Comparison of ENCODE assay signal across 1 cellular context in the genomic region with DNA sequence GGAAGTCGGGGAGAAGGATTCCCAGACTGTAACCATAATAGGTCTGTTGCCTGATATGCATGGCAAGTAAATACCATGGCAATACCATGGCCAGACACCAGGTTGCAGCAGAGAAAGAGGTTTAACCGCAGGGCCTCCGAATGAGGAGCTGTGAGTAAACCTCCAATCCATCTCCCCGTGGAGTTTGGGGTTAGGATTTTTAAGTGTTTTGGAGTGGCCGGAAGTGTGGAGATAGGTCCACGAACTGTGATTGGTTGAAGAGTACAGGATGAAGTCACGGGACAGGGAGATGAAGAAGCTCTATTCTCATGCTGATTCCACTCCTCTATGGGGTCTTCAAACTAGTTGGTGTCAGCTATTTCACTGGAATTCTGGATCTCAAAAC.
TF ChIP-seq lines count a peak whose summit lies in the region.

No MANE protein-coding gene starts in this region.

TF ChIP-seq in HEK293, 187 proteins besides CTCF, POLR2A, EP300 and RAD21 (continued from another document and continues in another):
- TF ChIP-seq BCL11B (tag by site-specific recombination; IDR thresholded peaks at IDR 0.05; ENCODE audit: low read depth) (no peak), ZNF558 (tag by site-specific recombination; IDR thresholded peaks at IDR 0.05) (no peak), KLF16 (tag by site-specific recombination; IDR thresholded peaks at IDR 0.05) (no peak), ZNF184 (tag by site-specific recombination; IDR thresholded peaks at IDR 0.05) (no peak), ZNF561 (tag by site-specific recombination; IDR thresholded peaks at IDR 0.05; ENCODE audit: borderline replicate concordance) (no peak), ZNF394 (tag by site-specific recombination; IDR thresholded peaks at IDR 0.05; ENCODE audit: borderline replicate concordance) (no peak), ZNF211 (tag by site-specific recombination; IDR thresholded peaks at IDR 0.05; ENCODE audit: low read depth) (no peak), IKZF3 (tag by site-specific recombination; IDR thresholded peaks at IDR 0.05) (peak; percentile 22; the same call in 1 of the 2 replicates), ZBTB17 (tag by site-specific recombination; IDR thresholded peaks at IDR 0.05) (peak; percentile 68), ZNF239 (tag by site-specific recombination; IDR thresholded peaks at IDR 0.05) (no peak), ZNF585B (tag by site-specific recombination; IDR thresholded peaks at IDR 0.05) (no peak), RBAK (tag by site-specific recombination; IDR thresholded peaks at IDR 0.05) (no peak), ZBTB48 (tag by site-specific recombination; IDR thresholded peaks at IDR 0.05) (no peak), ZFP41 (tag by site-specific recombination; IDR thresholded peaks at IDR 0.05; ENCODE audit: borderline replicate concordance) (no peak), ZNF621 (tag by site-specific recombination; IDR thresholded peaks at IDR 0.05) (no peak), ZNF354C (tag by site-specific recombination; IDR thresholded peaks at IDR 0.05; ENCODE audit: borderline replicate concordance, low read depth) (no peak), WT1 (tag by site-specific recombination; IDR thresholded peaks at IDR 0.05) (no peak), ZNF521 (tag by site-specific recombination; IDR thresholded peaks at IDR 0.05) (no peak), ZIC2 (tag by site-specific recombination; IDR thresholded peaks at IDR 0.05) (peak; percentile 29; the same call in 1 of the 2 replicates), KLF7 (tag by site-specific recombination; IDR thresholded peaks at IDR 0.05; ENCODE audit: borderline replicate concordance) (no peak), ZBTB21 (tag by site-specific recombination; IDR thresholded peaks at IDR 0.05) (no peak), HOXD13 (CRISPR knock-in tag; IDR thresholded peaks at IDR 0.05; ENCODE audit: borderline replicate concordance) (no peak), ZNF324 (tag by site-specific recombination; IDR thresholded peaks at IDR 0.05) (no peak), ZBTB20 (tag by site-specific recombination; IDR thresholded peaks at IDR 0.05) (peak; percentile 54; the same call in 1 of the 2 replicates), ZXDB (tag by site-specific recombination; IDR thresholded peaks at IDR 0.05) (no peak), ZNF629 (tag by site-specific recombination; IDR thresholded peaks at IDR 0.05) (no peak), ZNF302 (tag by site-specific recombination; IDR thresholded peaks at IDR 0.05; ENCODE audit: low read depth) (no peak)
- TF ChIP-seq, protein P1, sequence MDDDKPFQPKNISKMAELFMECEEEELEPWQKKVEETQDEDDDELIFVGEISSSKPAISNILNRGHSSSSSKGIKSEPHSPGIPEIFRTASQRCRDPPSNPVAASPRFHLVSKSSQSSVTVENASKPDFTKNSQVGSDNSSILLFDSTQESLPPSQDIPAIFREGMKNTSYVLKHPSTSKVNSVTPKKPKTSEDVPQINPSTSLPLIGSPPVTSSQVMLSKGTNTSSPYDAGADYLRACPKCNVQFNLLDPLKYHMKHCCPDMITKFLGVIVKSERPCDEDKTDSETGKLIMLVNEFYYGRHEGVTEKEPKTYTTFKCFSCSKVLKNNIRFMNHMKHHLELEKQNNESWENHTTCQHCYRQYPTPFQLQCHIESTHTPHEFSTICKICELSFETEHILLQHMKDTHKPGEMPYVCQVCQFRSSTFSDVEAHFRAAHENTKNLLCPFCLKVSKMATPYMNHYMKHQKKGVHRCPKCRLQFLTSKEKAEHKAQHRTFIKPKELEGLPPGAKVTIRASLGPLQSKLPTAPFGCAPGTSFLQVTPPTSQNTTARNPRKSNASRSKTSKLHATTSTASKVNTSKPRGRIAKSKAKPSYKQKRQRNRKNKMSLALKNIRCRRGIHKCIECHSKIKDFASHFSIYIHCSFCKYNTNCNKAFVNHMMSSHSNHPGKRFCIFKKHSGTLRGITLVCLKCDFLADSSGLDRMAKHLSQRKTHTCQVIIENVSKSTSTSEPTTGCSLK (tag by site-specific recombination; IDR thresholded peaks at IDR 0.05), result no peak
- TF ChIP-seq, protein P2, sequence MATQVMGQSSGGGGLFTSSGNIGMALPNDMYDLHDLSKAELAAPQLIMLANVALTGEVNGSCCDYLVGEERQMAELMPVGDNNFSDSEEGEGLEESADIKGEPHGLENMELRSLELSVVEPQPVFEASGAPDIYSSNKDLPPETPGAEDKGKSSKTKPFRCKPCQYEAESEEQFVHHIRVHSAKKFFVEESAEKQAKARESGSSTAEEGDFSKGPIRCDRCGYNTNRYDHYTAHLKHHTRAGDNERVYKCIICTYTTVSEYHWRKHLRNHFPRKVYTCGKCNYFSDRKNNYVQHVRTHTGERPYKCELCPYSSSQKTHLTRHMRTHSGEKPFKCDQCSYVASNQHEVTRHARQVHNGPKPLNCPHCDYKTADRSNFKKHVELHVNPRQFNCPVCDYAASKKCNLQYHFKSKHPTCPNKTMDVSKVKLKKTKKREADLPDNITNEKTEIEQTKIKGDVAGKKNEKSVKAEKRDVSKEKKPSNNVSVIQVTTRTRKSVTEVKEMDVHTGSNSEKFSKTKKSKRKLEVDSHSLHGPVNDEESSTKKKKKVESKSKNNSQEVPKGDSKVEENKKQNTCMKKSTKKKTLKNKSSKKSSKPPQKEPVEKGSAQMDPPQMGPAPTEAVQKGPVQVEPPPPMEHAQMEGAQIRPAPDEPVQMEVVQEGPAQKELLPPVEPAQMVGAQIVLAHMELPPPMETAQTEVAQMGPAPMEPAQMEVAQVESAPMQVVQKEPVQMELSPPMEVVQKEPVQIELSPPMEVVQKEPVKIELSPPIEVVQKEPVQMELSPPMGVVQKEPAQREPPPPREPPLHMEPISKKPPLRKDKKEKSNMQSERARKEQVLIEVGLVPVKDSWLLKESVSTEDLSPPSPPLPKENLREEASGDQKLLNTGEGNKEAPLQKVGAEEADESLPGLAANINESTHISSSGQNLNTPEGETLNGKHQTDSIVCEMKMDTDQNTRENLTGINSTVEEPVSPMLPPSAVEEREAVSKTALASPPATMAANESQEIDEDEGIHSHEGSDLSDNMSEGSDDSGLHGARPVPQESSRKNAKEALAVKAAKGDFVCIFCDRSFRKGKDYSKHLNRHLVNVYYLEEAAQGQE (tag by site-specific recombination; IDR thresholded peaks at IDR 0.05), result no peak
- TF ChIP-seq, protein P3, sequence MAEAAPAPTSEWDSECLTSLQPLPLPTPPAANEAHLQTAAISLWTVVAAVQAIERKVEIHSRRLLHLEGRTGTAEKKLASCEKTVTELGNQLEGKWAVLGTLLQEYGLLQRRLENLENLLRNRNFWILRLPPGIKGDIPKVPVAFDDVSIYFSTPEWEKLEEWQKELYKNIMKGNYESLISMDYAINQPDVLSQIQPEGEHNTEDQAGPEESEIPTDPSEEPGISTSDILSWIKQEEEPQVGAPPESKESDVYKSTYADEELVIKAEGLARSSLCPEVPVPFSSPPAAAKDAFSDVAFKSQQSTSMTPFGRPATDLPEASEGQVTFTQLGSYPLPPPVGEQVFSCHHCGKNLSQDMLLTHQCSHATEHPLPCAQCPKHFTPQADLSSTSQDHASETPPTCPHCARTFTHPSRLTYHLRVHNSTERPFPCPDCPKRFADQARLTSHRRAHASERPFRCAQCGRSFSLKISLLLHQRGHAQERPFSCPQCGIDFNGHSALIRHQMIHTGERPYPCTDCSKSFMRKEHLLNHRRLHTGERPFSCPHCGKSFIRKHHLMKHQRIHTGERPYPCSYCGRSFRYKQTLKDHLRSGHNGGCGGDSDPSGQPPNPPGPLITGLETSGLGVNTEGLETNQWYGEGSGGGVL (tag by site-specific recombination; IDR thresholded peaks at IDR 0.05), result no peak
- TF ChIP-seq, protein P4, sequence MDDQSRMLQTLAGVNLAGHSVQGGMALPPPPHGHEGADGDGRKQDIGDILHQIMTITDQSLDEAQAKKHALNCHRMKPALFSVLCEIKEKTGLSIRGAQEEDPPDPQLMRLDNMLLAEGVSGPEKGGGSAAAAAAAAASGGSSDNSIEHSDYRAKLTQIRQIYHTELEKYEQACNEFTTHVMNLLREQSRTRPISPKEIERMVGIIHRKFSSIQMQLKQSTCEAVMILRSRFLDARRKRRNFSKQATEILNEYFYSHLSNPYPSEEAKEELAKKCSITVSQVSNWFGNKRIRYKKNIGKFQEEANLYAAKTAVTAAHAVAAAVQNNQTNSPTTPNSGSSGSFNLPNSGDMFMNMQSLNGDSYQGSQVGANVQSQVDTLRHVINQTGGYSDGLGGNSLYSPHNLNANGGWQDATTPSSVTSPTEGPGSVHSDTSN (CRISPR knock-in tag; IDR thresholded peaks at IDR 0.05), result no peak
- TF ChIP-seq, protein P5, sequence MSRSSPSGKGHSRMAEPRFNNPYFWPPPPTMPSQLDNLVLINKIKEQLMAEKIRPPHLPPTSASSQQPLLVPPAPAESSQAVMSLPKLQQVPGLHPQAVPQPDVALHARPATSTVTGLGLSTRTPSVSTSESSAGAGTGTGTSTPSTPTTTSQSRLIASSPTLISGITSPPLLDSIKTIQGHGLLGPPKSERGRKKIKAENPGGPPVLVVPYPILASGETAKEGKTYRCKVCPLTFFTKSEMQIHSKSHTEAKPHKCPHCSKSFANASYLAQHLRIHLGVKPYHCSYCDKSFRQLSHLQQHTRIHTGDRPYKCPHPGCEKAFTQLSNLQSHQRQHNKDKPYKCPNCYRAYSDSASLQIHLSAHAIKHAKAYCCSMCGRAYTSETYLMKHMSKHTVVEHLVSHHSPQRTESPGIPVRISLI (tag by site-specific recombination; IDR thresholded peaks at IDR 0.05), result no peak
- TF ChIP-seq, protein P6, sequence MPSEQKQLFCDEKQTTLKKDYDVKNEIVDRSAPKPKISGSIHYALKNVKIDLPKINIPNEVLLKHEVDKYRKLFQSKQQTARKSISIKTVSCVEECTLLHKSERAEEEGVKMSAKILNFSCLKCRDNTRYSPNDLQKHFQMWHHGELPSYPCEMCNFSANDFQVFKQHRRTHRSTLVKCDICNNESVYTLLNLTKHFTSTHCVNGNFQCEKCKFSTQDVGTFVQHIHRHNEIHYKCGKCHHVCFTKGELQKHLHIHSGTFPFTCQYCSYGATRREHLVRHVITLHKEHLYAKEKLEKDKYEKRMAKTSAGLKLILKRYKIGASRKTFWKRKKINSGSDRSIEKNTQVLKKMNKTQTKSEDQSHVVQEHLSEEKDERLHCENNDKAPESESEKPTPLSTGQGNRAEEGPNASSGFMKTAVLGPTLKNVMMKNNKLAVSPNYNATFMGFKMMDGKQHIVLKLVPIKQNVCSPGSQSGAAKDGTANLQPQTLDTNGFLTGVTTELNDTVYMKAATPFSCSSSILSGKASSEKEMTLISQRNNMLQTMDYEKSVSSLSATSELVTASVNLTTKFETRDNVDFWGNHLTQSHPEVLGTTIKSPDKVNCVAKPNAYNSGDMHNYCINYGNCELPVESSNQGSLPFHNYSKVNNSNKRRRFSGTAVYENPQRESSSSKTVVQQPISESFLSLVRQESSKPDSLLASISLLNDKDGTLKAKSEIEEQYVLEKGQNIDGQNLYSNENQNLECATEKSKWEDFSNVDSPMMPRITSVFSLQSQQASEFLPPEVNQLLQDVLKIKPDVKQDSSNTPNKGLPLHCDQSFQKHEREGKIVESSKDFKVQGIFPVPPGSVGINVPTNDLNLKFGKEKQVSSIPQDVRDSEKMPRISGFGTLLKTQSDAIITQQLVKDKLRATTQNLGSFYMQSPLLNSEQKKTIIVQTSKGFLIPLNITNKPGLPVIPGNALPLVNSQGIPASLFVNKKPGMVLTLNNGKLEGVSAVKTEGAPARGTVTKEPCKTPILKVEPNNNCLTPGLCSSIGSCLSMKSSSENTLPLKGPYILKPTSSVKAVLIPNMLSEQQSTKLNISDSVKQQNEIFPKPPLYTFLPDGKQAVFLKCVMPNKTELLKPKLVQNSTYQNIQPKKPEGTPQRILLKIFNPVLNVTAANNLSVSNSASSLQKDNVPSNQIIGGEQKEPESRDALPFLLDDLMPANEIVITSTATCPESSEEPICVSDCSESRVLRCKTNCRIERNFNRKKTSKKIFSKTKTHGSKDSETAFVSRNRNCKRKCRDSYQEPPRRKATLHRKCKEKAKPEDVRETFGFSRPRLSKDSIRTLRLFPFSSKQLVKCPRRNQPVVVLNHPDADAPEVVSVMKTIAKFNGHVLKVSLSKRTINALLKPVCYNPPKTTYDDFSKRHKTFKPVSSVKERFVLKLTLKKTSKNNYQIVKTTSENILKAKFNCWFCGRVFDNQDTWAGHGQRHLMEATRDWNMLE (tag by site-specific recombination; conservative IDR thresholded peaks at IDR 0.05; ENCODE audit: low read depth), result peak; percentile 45; the same call in 1 of the 2 replicates
- TF ChIP-seq, protein P7, sequence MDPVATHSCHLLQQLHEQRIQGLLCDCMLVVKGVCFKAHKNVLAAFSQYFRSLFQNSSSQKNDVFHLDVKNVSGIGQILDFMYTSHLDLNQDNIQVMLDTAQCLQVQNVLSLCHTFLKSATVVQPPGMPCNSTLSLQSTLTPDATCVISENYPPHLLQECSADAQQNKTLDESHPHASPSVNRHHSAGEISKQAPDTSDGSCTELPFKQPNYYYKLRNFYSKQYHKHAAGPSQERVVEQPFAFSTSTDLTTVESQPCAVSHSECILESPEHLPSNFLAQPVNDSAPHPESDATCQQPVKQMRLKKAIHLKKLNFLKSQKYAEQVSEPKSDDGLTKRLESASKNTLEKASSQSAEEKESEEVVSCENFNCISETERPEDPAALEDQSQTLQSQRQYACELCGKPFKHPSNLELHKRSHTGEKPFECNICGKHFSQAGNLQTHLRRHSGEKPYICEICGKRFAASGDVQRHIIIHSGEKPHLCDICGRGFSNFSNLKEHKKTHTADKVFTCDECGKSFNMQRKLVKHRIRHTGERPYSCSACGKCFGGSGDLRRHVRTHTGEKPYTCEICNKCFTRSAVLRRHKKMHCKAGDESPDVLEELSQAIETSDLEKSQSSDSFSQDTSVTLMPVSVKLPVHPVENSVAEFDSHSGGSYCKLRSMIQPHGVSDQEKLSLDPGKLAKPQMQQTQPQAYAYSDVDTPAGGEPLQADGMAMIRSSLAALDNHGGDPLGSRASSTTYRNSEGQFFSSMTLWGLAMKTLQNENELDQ (tag by site-specific recombination; IDR thresholded peaks at IDR 0.05; ENCODE audit: low read depth), result no peak
- TF ChIP-seq, protein P8, sequence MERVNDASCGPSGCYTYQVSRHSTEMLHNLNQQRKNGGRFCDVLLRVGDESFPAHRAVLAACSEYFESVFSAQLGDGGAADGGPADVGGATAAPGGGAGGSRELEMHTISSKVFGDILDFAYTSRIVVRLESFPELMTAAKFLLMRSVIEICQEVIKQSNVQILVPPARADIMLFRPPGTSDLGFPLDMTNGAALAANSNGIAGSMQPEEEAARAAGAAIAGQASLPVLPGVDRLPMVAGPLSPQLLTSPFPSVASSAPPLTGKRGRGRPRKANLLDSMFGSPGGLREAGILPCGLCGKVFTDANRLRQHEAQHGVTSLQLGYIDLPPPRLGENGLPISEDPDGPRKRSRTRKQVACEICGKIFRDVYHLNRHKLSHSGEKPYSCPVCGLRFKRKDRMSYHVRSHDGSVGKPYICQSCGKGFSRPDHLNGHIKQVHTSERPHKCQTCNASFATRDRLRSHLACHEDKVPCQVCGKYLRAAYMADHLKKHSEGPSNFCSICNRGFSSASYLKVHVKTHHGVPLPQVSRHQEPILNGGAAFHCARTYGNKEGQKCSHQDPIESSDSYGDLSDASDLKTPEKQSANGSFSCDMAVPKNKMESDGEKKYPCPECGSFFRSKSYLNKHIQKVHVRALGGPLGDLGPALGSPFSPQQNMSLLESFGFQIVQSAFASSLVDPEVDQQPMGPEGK (tag by site-specific recombination; IDR thresholded peaks at IDR 0.05), result no peak
- TF ChIP-seq, protein P9, sequence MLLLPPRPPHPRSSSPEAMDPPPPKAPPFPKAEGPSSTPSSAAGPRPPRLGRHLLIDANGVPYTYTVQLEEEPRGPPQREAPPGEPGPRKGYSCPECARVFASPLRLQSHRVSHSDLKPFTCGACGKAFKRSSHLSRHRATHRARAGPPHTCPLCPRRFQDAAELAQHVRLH (tag by site-specific recombination; IDR thresholded peaks at IDR 0.05), result no peak
